ENCODE assay signal across 10 cellular contexts in the genomic region with DNA sequence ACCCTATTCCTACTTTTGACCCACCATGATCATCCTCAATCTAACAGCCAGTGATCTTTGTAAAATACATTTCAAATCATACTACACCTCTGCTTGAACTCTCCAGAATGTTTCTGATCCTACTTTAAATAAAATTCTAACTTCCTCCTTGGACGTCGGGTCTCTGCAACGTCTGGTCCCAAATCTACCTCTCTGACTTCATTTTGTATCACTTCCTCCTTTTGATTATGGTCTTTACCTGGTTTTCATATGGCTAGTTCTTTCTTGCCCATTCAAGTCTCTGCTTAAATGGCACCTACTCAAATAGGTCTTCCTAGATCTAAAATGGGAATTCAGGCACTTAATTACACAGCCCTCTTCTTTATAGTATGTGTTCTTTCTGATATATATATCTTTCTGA.
"Had no signal": no experiment of that assay in that cellular context is flagged by ENCODE, and none has a peak within 500 bp of the region (broad histone marks: within the 10 kb centered on the region; RNA-seq: fewer than 3 reads in every experiment).

No MANE protein-coding gene starts in this region.

- DNase-seq: GM23248, GOT3, H7, H9, HCEC 1CT, HFFc6 had no signal

- ATAC-seq: GM23338, HCT116 had no signal

- FAIRE-seq: H1, H54 had no signal
